Comparison of ENCODE assay signal across 8 cellular contexts in genomic region chr20:34312024-34312460, GRCh38. TPM values are rescaled to one million over a fixed set of nuclear protein-coding genes. Genes with fewer than 3 reads are reported as not detected.
A peak's percentile ranks its signal among the peaks of the same experiment; 100 is the strongest.
DNase-seq lines count a peak whose midpoint lies in the region; ATAC-seq, FAIRE-seq and TF ChIP-seq lines count a peak whose summit lies in the region.

No MANE protein-coding gene starts in this region.

- no peak overlapping the region for H3K27ac ChIP-seq in fibroblast of lung (ENCODE audit: insufficient read depth, low read length)

- H3K4me1 ChIP-seq in fibroblast of lung (ENCODE audit: control insufficient read depth, extremely low read depth, insufficient read depth, low read length) = peaks cover 6% of the 10 kb centered on the region

- no peaks in the 10 kb centered on the region for H3K27me3 ChIP-seq in fibroblast of lung (ENCODE audit: control insufficient read depth, insufficient read depth, low read length)

- H3K4me3 ChIP-seq in fibroblast of lung (replicated peaks in 1 of 4; ENCODE audit: control extremely low read depth in 1 of 4, insufficient read depth in 1 of 4, low read depth in 3 of 4, low read length in 4 of 4) = peak overlapping the region in 3 of 4 experiments; percentile 4 to 21 (median 18)

- no peaks in the 10 kb centered on the region for H4K20me1 ChIP-seq in fibroblast of lung (ENCODE audit: control insufficient read depth, extremely low read depth, insufficient read depth, low read length)

- no peak overlapping the region for H3K9ac ChIP-seq in fibroblast of lung (ENCODE audit: insufficient read depth, low read length)

- no peaks in the 10 kb centered on the region for H3K79me2 ChIP-seq in fibroblast of lung (ENCODE audit: control insufficient read depth, insufficient read depth, low read length)

- FAIRE-seq in RCC 7860 (lab: Jason Lieb, UNC) = no peak

- H3K4me2 ChIP-seq in fibroblast of lung (ENCODE audit: extremely low read depth, insufficient read depth, low read length) = peak overlapping the region; percentile 58

- no peak for TF ChIP-seq CTCF in fibroblast of lung (conservative IDR thresholded peaks at IDR 0.05 in 1 of 2, IDR thresholded peaks at IDR 0.05 in 1 of 2; ENCODE audit: low read depth in 1 of 2, low read length in 2 of 2)
- TF ChIP-seq CTCF in omental fat pad (IDR thresholded peaks at IDR 0.05) = no peak

- H3K9me3 ChIP-seq in fibroblast of lung (ENCODE audit: control insufficient read depth, insufficient read depth, low read depth, low read length) = no peaks in the 10 kb centered on the region

- DNase-seq in DMS53 (lab: John Stamatoyannopoulos, UW) = peak; percentile 63
- peak; percentile 51 for DNase-seq in NCI-H69 (lab: John Stamatoyannopoulos, UW)
- DNase-seq in fibroblast of lung (ENCODE audit: low read depth in 2 of 2) = no peak
- no peak for DNase-seq in omental fat pad (ENCODE audit: low spot score)
- no peak for DNase-seq in activated naive CD4-positive, alpha-beta T cell (lab: John Stamatoyannopoulos, UW)
- no peak for DNase-seq in RCC 7860 (ENCODE audit: low spot score)

- ATAC-seq in omental fat pad (ENCODE audit: low FRiP score) (peak; percentile 30), HG03460 (IDR thresholded peaks at IDR 0.05; ENCODE audit: unreplicated experiment) (no peak), GM18502 (IDR thresholded peaks at IDR 0.05; ENCODE audit: poor library complexity, unreplicated experiment) (no peak)

- H2AFZ ChIP-seq in fibroblast of lung (ENCODE audit: low read length) = no peak overlapping the region

- H3K36me3 ChIP-seq in fibroblast of lung (ENCODE audit: control insufficient read depth, insufficient read depth, low read length) = no peaks in the 10 kb centered on the region

RNA-seq across cellular contexts. Expression of gene AHCY, which starts 8.9 kb away (rescaled TPM):
- total RNA-seq in fibroblast of lung (68.4 and 72.2 TPM in 2 replicates), omental fat pad (10 to 100 TPM; 61.9 to 83.1 (median 72.6) TPM)
- 78.3 and 96.6 TPM in 2 replicates for polyA plus RNA-seq in fibroblast of lung
- 72.8 and 89.5 TPM in 2 replicates for polyA plus RNA-seq in fibroblast of lung (2012)
- 253 and 290 TPM in 2 replicates for polyA minus RNA-seq in fibroblast of lung (ENCODE audit: low replicate concordance)

RNA-seq across cellular contexts. Expression of gene ITCH, which starts 51.0 kb away (rescaled TPM):
- total RNA-seq in fibroblast of lung = 67.5 and 77.6 TPM in 2 replicates
- 18.5 and 25.0 TPM in 2 replicates for polyA plus RNA-seq in fibroblast of lung
- polyA plus RNA-seq in fibroblast of lung (2012) = 23.0 and 32.5 TPM in 2 replicates
- 9.6 and 15.9 TPM in 2 replicates for polyA minus RNA-seq in fibroblast of lung (ENCODE audit: low replicate concordance)
- total RNA-seq in omental fat pad = 10 to 100 TPM; 50.3 to 67.6 (median 55.2) TPM

Comparison
In these comparisons a context has a peak if more than half of its experiments do, and no peak if none do; other contexts are left out.
1. DNase-seq: peak in DMS53 (single experiment) and NCI-H69 (single experiment); none in fibroblast of lung (0 of 2), omental fat pad (single experiment), activated naive CD4-positive, alpha-beta T cell (0 of 4) and RCC 7860 (single experiment).